Comparison of ENCODE assay signal across 21 cellular contexts in genomic region chr4:126733301-126733700, GRCh38.
"Had no signal": no experiment of that assay in that cellular context is flagged by ENCODE, and none has a peak within 500 bp of the region (broad histone marks: within the 10 kb centered on the region; RNA-seq: fewer than 3 reads in every experiment).

No MANE protein-coding gene starts in this region.

- H3K9me3 ChIP-seq: heart right ventricle, left lung, mucosa of descending colon, stomach, thoracic aorta had no signal

- H3K4me1 ChIP-seq: heart right ventricle, left lung, stomach had no signal

- FAIRE-seq: small intestine, TTC549 had no signal

- H3K4me3 ChIP-seq: heart right ventricle, left lung, mucosa of descending colon, stomach, thoracic aorta had no signal

- H3K4me3 Mint-ChIP-seq: activated T-helper 17 cell treated with anti-CD3 and anti-CD28 coated beads, Interleukin-2, amount 50 U/mL, for 72 hours; endodermal cell; naive thymus-derived CD8-positive, alpha-beta T cell had no signal

- H3K9me3 Mint-ChIP-seq: endodermal cell had no signal

- H3K36me3 Mint-ChIP-seq: naive thymus-derived CD8-positive, alpha-beta T cell had no signal

- H3K4me1 Mint-ChIP-seq: activated T-helper 17 cell treated with anti-CD3 and anti-CD28 coated beads, Interleukin-2, amount 50 U/mL, for 72 hours; naive thymus-derived CD8-positive, alpha-beta T cell had no signal

- H3K27ac Mint-ChIP-seq: activated T-helper 17 cell treated with anti-CD3 and anti-CD28 coated beads, Interleukin-2, amount 50 U/mL, for 72 hours; naive thymus-derived CD8-positive, alpha-beta T cell had no signal

- H3K27me3 ChIP-seq: brain microvascular endothelial cell, heart right ventricle, left lung, stomach had no signal

- H3K27ac ChIP-seq: brain microvascular endothelial cell, heart right ventricle, left lung, stomach, thoracic aorta had no signal

- H3K36me3 ChIP-seq: brain microvascular endothelial cell, heart right ventricle, left lung, stomach, thoracic aorta had no signal

- H3K27me3 Mint-ChIP-seq: activated T-helper 17 cell treated with anti-CD3 and anti-CD28 coated beads, Interleukin-2, amount 50 U/mL, for 72 hours; naive thymus-derived CD8-positive, alpha-beta T cell had no signal

- ATAC-seq: activated T-helper 17 cell treated with anti-CD3 and anti-CD28 coated beads, Interleukin-2, amount 50 U/mL, for 72 hours; esophagus mucosa; heart right ventricle; left lung; mucosa of descending colon; naive thymus-derived CD8-positive, alpha-beta T cell; right cardiac atrium had no signal

- DNase-seq: activated CD4-positive, alpha-beta T cell treated with anti-CD3 and anti-CD28 coated beads, Interleukin-2, amount 50 U/mL, for 1 hour; activated naive CD4-positive, alpha-beta T cell treated with anti-CD3 and anti-CD28 coated beads, Interleukin-2, amount 50 U/mL, for 16 hours; activated T-cell treated with anti-CD3 and anti-CD28 coated beads for 4 hours; amniotic stem cell; brain microvascular endothelial cell; cerebellar nuclear complex; endodermal cell; foreskin melanocyte; heart right ventricle; islet precursor cell; left lung; mucosa of descending colon; naive thymus-derived CD8-positive, alpha-beta T cell; posterior cingulate gyrus; right cardiac atrium; small intestine; stomach had no signal
